In genomic region chr4:26206981-26207380, GRCh38 we compare ENCODE assay signal across 16 cellular contexts.
DNase-seq lines count a peak whose midpoint lies in the region; ATAC-seq and TF ChIP-seq lines count a peak whose summit lies in the region.
"Had no signal": no experiment of that assay in that cellular context is flagged by ENCODE, and none has a peak within 500 bp of the region (broad histone marks: within the 10 kb centered on the region; RNA-seq: fewer than 3 reads in every experiment).

No MANE protein-coding gene starts in this region.

- ATAC-seq in GM18520 (IDR thresholded peaks at IDR 0.05; ENCODE audit: unreplicated experiment), result no peak
- ATAC-seq: activated CD8-positive, alpha-beta memory T cell treated with anti-CD3 and anti-CD28 coated beads, Interleukin-2, amount 10 ng/mL, durations not matched to agents 7 days and 5 days; T-cell had no signal

- TF ChIP-seq CTCF in brain (conservative IDR thresholded peaks at IDR 0.05), result no peak

- peaks cover 20% of the 10 kb centered on the region for H3K27me3 Mint-ChIP-seq in brain
- H3K27me3 Mint-ChIP-seq in activated T-cell treated with anti-CD3 and anti-CD28 coated beads, Interleukin-2, amount 50 U/mL, for 24 hours, result peaks cover 12% of the 10 kb centered on the region

- H3K4me3 Mint-ChIP-seq in brain, result peak overlapping the region in 3 of 5 experiments; percentile 18 to 31 (median 26)
- H3K4me3 Mint-ChIP-seq in activated T-cell treated with anti-CD3 and anti-CD28 coated beads, Interleukin-2, amount 50 U/mL, for 24 hours, result no peak overlapping the region
- H3K4me3 Mint-ChIP-seq: activated CD8-positive, alpha-beta memory T cell treated with anti-CD3 and anti-CD28 coated beads, Interleukin-2, amount 10 ng/mL, durations not matched to agents 7 days and 5 days; CD4-positive, alpha-beta T cell; T-cell; type B pancreatic cell had no signal

- DNase-seq in NCI-H2107 treated with DMSO at 0.1 percent for 48 hours (lab: John Stamatoyannopoulos, UW; ENCODE audit: unreplicated experiment) (peak; percentile 40), NCI-H2107 (lab: John Stamatoyannopoulos, UW) (no peak), NCI-H2196 (lab: John Stamatoyannopoulos, UW; ENCODE audit: unreplicated experiment) (peak; percentile 52), substantia nigra (lab: John Stamatoyannopoulos, UW) (no peak), NCI-H226 (no peak)
- no peak for DNase-seq in activated T-cell treated with anti-CD3 and anti-CD28 coated beads, Interleukin-2, amount 50 U/mL, for 24 hours
- DNase-seq: activated CD8-positive, alpha-beta memory T cell treated with anti-CD3 and anti-CD28 coated beads, Interleukin-2, amount 10 ng/mL, durations not matched to agents 7 days and 5 days; activated gamma-delta T cell; CD4-positive, alpha-beta T cell; NCI-H2227 treated with DMSO at 0.1 percent for 48 hours; occipital lobe; stimulated activated CD4-positive, alpha-beta T cell treated with anti-CD3 and anti-CD28 coated beads, Interleukin-4, amount 100 ng/mL, for 4 hours; T-cell had no signal

- peaks cover 22% of the 10 kb centered on the region for H3K4me1 Mint-ChIP-seq in brain
- peaks cover 23% of the 10 kb centered on the region for H3K4me1 Mint-ChIP-seq in activated T-cell treated with anti-CD3 and anti-CD28 coated beads, Interleukin-2, amount 50 U/mL, for 24 hours (ENCODE audit: low read depth)

- H3K36me3 Mint-ChIP-seq in brain, result no peaks in the 10 kb centered on the region
- no peaks in the 10 kb centered on the region for H3K36me3 Mint-ChIP-seq in activated T-cell treated with anti-CD3 and anti-CD28 coated beads, Interleukin-2, amount 50 U/mL, for 24 hours (ENCODE audit: low read depth)
- H3K36me3 Mint-ChIP-seq: T-cell, type B pancreatic cell had no signal

- H3K9me3 Mint-ChIP-seq in brain, result no peaks in the 10 kb centered on the region
- no peaks in the 10 kb centered on the region for H3K9me3 Mint-ChIP-seq in activated T-cell treated with anti-CD3 and anti-CD28 coated beads, Interleukin-2, amount 50 U/mL, for 24 hours
- H3K9me3 Mint-ChIP-seq: CD4-positive, alpha-beta T cell; T-cell; type B pancreatic cell had no signal

- H3K27ac Mint-ChIP-seq in brain, result peak overlapping the region in 1 of 5 experiments; percentile 91
- no peak overlapping the region for H3K27ac Mint-ChIP-seq in activated T-cell treated with anti-CD3 and anti-CD28 coated beads, Interleukin-2, amount 50 U/mL, for 24 hours
- H3K27ac Mint-ChIP-seq: activated CD8-positive, alpha-beta memory T cell treated with anti-CD3 and anti-CD28 coated beads, Interleukin-2, amount 10 ng/mL, durations not matched to agents 7 days and 5 days; CD4-positive, alpha-beta T cell; type B pancreatic cell had no signal

- H3K27ac ChIP-seq in substantia nigra (ENCODE audit: low read depth, low read length, poor library complexity, severe bottlenecking), result peak overlapping the region; percentile 87

Comparison
In these comparisons a context has a peak if more than half of its experiments do, and no peak if none do; other contexts are left out.
1. DNase-seq: peak in NCI-H2107 treated with DMSO at 0.1 percent for 48 hours (single experiment) and NCI-H2196 (single experiment); none in NCI-H2107 (single experiment), substantia nigra (0 of 49), NCI-H226 (single experiment) and activated T-cell treated with anti-CD3 and anti-CD28 coated beads, Interleukin-2, amount 50 U/mL, for 24 hours (single experiment).